9 cellular contexts compared by ENCODE assay signal in the genomic region with DNA sequence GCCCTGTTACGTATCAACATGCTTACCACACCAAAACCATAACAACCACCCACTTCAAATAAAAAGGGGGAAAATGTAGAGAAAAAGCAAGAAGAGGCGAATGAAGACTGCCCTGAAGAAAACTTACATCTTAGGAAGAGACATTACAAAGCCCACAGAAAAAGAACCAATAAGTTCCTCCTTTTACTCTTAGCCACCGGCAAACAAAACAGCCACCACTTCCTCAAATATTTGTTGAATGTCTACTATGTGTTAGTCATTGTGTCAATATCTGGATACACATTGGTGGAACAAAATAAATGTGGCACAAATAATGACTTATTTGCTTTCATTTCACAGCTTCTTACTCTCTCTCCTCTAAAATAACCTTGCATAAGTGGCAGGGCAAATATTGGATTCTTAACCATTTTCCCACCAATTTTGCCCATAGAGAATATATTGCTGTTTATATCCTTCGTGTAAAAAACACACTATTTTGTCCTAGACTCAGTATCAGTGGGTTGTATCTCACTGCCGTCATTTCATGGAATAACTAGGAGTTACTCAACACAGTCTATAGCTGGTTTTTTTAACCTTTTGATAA.
DNase-seq lines count a peak whose midpoint lies in the region; ATAC-seq, FAIRE-seq and TF ChIP-seq lines count a peak whose summit lies in the region.
"Had no signal": no experiment of that assay in that cellular context is flagged by ENCODE, and none has a peak within 500 bp of the region (broad histone marks: within the 10 kb centered on the region; RNA-seq: fewer than 3 reads in every experiment).

No MANE protein-coding gene starts in this region.

- ATAC-seq in GM21786 (IDR thresholded peaks at IDR 0.05; ENCODE audit: unreplicated experiment), result peak; percentile 75
- no peak for ATAC-seq in GM18498 (IDR thresholded peaks at IDR 0.05; ENCODE audit: unreplicated experiment)
- no peak for ATAC-seq in GM19023 (IDR thresholded peaks at IDR 0.05; ENCODE audit: unreplicated experiment)

- peak overlapping the region; percentile 74 for H3K9ac ChIP-seq in endothelial cell of umbilical vein (replicated peaks; ENCODE audit: extremely low read depth, insufficient read depth, low read length)

- intact Hi-C loops in endothelial cell of umbilical vein (cut with micrococcal nuclease), result loop anchor here (1.0 to 10.0 kb wide), 6 partner anchors 31 to 378 kb away; a partner anchor contains a TSS

- H3K79me2 ChIP-seq in endothelial cell of umbilical vein (ENCODE audit: control insufficient read depth, insufficient read depth, low read length), result no peaks in the 10 kb centered on the region

- H3K27ac ChIP-seq in endothelial cell of umbilical vein (ENCODE audit: insufficient read depth, low read depth, low read length), result peak overlapping the region; percentile 92

- peaks cover 43% of the 10 kb centered on the region for H3K4me1 ChIP-seq in endothelial cell of umbilical vein (ENCODE audit: control insufficient read depth, extremely low read depth, insufficient read depth, low read length)

- H3K9me3 ChIP-seq in endothelial cell of umbilical vein (replicated peaks; ENCODE audit: control insufficient read depth, insufficient read depth, low read length), result no peaks in the 10 kb centered on the region

- dilution Hi-C loops in endothelial cell of umbilical vein (cut with MboI; ENCODE audit: extremely low pct_ligation_motif_present, low sequenced_read_pairs), result no loop called here

- peak; percentile 49 to 86 for DNase-seq in NOMO-1 (lab: John Stamatoyannopoulos, UW; ENCODE audit: unreplicated experiment in 2 of 2)
- DNase-seq in endothelial cell of umbilical vein (ENCODE audit: low read depth, low spot score), result peak; percentile 85
- DNase-seq in pulmonary artery endothelial cell (ENCODE audit: low read depth, low spot score), result peak; percentile 64
- no peak for DNase-seq in ecto neural progenitor cell (ENCODE audit: low spot score)
- no peak for DNase-seq in middle frontal gyrus (ENCODE audit: extremely low spot score, low spot score)
- DNase-seq: NCI-H1048 had no signal

- peak; percentile 58 for FAIRE-seq in endothelial cell of umbilical vein (lab: Jason Lieb, UNC)

- no TSS peak for BruUV-seq in endothelial cell of umbilical vein (replicated peaks; lab: Mats Ljungman, UMichigan)

- H2AFZ ChIP-seq in endothelial cell of umbilical vein (ENCODE audit: low read depth, low read length), result peak overlapping the region; percentile 8

- H3K4me3 ChIP-seq in endothelial cell of umbilical vein (replicated peaks in 1 of 3; ENCODE audit: insufficient read depth in 1 of 3, low read depth in 1 of 3, low read length in 3 of 3), result peak overlapping the region in 2 of 3 experiments; percentile 25 to 59

- H3K27me3 ChIP-seq in endothelial cell of umbilical vein (ENCODE audit: control insufficient read depth in 2 of 2, insufficient read depth in 2 of 2, low read length in 2 of 2), result no peaks in the 10 kb centered on the region

- no peaks in the 10 kb centered on the region for H4K20me1 ChIP-seq in endothelial cell of umbilical vein (replicated peaks; ENCODE audit: control insufficient read depth, extremely low read depth, insufficient read depth, low read length)

- CTCF ChIA-PET in endothelial cell of umbilical vein (lab: Charles Lee), result interaction anchor here (0.9 to 2.8 kb wide), 17 partner anchors 9 to 168 kb away, joined by 3 to 11 read pairs (median 5); no protein-coding TSS in a partner anchor

- no peak for TF ChIP-seq POLR2A in endothelial cell of umbilical vein (IDR thresholded peaks at IDR 0.05; ENCODE audit: low read depth, low read length)

- no peaks in the 10 kb centered on the region for H3K36me3 ChIP-seq in endothelial cell of umbilical vein (ENCODE audit: control insufficient read depth in 2 of 2, extremely low read depth in 1 of 2, insufficient read depth in 2 of 2, low read length in 2 of 2)

- peak overlapping the region; percentile 93 for H3K4me2 ChIP-seq in endothelial cell of umbilical vein (ENCODE audit: insufficient read depth, low read length)

- H3K9me1 ChIP-seq in endothelial cell of umbilical vein (replicated peaks; ENCODE audit: control insufficient read depth, extremely low read depth, insufficient read depth, low read length), result no peaks in the 10 kb centered on the region

- POLR2A ChIA-PET in endothelial cell of umbilical vein (lab: Charles Lee), result interaction anchor here (0.9 kb wide), 1 partner anchor 18 kb away, joined by 4 read pairs; no protein-coding TSS in a partner anchor

- no peak for TF ChIP-seq CTCF in endothelial cell of umbilical vein (IDR thresholded peaks at IDR 0.05; ENCODE audit: extremely low read depth in 1 of 2, insufficient read depth in 1 of 2, low read depth in 1 of 2, low read length in 2 of 2)

TF ChIP-seq in endothelial cell of umbilical vein, 7 proteins besides CTCF, POLR2A, EP300 and RAD21:
- peak; percentile 58 for TF ChIP-seq POLR2AphosphoS5 (IDR thresholded peaks at IDR 0.05; ENCODE audit: insufficient read depth, low read depth, low read length)
- TF ChIP-seq JUN (IDR thresholded peaks at IDR 0.05; ENCODE audit: borderline replicate concordance, insufficient read depth, insufficient read length, low read depth), result peak; percentile 76
- TF ChIP-seq GATA2 (IDR thresholded peaks at IDR 0.05; ENCODE audit: insufficient read depth, insufficient read length, low read depth, low read length), result no peak
- TF ChIP-seq, protein P1, sequence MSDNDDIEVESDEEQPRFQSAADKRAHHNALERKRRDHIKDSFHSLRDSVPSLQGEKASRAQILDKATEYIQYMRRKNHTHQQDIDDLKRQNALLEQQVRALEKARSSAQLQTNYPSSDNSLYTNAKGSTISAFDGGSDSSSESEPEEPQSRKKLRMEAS (IDR thresholded peaks at IDR 0.05; ENCODE audit: insufficient read depth, insufficient read length), result no peak
- TF ChIP-seq EZH2 (IDR thresholded peaks at IDR 0.05; ENCODE audit: borderline replicate concordance, low read depth, low read length, severe bottlenecking), result no peak
- TF ChIP-seq MYC (IDR thresholded peaks at IDR 0.05; ENCODE audit: low read depth, low read length), result no peak
- TF ChIP-seq FOS (IDR thresholded peaks at IDR 0.05; ENCODE audit: borderline replicate concordance, insufficient read depth, low read length), result peak; percentile 64
TF ChIP-seq in endothelial cell of umbilical vein: peak in this region for 3.

Comparison
In these comparisons a context has a peak if more than half of its experiments do, and no peak if none do; other contexts are left out.
1. DNase-seq: peak in NOMO-1 (2 of 2), endothelial cell of umbilical vein (single experiment) and pulmonary artery endothelial cell (single experiment); none in ecto neural progenitor cell (single experiment) and middle frontal gyrus (single experiment).